ENCODE assay signal across 24 cellular contexts in genomic region chr10:122445904-122446303, GRCh38. TPM values are rescaled to one million over a fixed set of nuclear protein-coding genes. Genes with fewer than 3 reads are reported as not detected.
"Had no signal": no experiment of that assay in that cellular context is flagged by ENCODE, and none has a peak within 500 bp of the region (broad histone marks: within the 10 kb centered on the region; RNA-seq: fewer than 3 reads in every experiment).

No MANE protein-coding gene starts in this region.

- H3K9me3 ChIP-seq: tibial artery had no signal

- H3K4me3 ChIP-seq: tibial artery had no signal

- H3K27ac ChIP-seq: brain microvascular endothelial cell, tibial artery had no signal

- H3K36me3 ChIP-seq: brain microvascular endothelial cell, tibial artery had no signal

- DNase-seq: activated T-cell treated with anti-CD3 and anti-CD28 coated beads, Interleukin-2, amount 50 U/mL, for 24 hours; aorta; brain microvascular endothelial cell; central memory CD4-positive, alpha-beta T cell; effector memory CD4-positive, alpha-beta T cell; foreskin melanocyte; hippocampal formation; naive thymus-derived CD4-positive, alpha-beta T cell; occipital lobe; stimulated activated CD4-positive, alpha-beta T cell treated with anti-CD3 and anti-CD28 coated beads, Interleukin-12 subunit alpha, Interleukin-12 subunit beta, amount 100 ng/mL, for 4 hours; substantia nigra; T-helper 9 cell; tibial artery had no signal

- H3K27me3 ChIP-seq: brain microvascular endothelial cell, tibial artery had no signal

- ATAC-seq: activated naive CD4-positive, alpha-beta T cell treated with anti-CD3 and anti-CD28 coated beads, Interleukin-2, amount 50 U/mL, for 72 hours; activated T-helper 17 cell treated with anti-CD3 and anti-CD28 coated beads, Interleukin-2, amount 50 U/mL, for 72 hours; naive thymus-derived CD4-positive, alpha-beta T cell; WTC11 had no signal

RNA-seq across cellular contexts. Expression of gene ARMS2, which starts 8.5 kb away (rescaled TPM):
- total RNA-seq: activated T-helper 17 cell treated with anti-CD3 and anti-CD28 coated beads, Interleukin-2, amount 50 U/mL, for 72 hours; aorta; dermis microvascular lymphatic vessel endothelial cell; lower leg skin; mononuclear cell; naive thymus-derived CD4-positive, alpha-beta T cell; neural crest cell; occipital lobe; posterior vena cava; T-helper 1 cell treated with Interleukin-12 subunit alpha and Interleukin-12 subunit beta and Interleukin-4 antibody, amounts not matched to agents 30 ng/mL and 1 ng/mL, for 36 hours; WTC11 had no signal
- polyA plus RNA-seq: adipose tissue; aorta; esophagus; naive thymus-derived CD4-positive, alpha-beta T cell had no signal

RNA-seq across cellular contexts. Expression of gene HTRA1, which starts 15.4 kb away (rescaled TPM):
- total RNA-seq: activated naive CD4-positive, alpha-beta T cell treated with anti-CD3 and anti-CD28 coated beads, Interleukin-2, amount 50 U/mL, for 72 hours; activated T-helper 17 cell treated with anti-CD3 and anti-CD28 coated beads, Interleukin-2, amount 50 U/mL, for 72 hours; T-helper 1 cell treated with Interleukin-12 subunit alpha and Interleukin-12 subunit beta and Interleukin-4 antibody, amounts not matched to agents 30 ng/mL and 1 ng/mL, for 36 hours had no signal
- polyA plus RNA-seq: naive thymus-derived CD4-positive, alpha-beta T cell had no signal
